Comparison of ENCODE assay signal across 8 cellular contexts in the genomic region with DNA sequence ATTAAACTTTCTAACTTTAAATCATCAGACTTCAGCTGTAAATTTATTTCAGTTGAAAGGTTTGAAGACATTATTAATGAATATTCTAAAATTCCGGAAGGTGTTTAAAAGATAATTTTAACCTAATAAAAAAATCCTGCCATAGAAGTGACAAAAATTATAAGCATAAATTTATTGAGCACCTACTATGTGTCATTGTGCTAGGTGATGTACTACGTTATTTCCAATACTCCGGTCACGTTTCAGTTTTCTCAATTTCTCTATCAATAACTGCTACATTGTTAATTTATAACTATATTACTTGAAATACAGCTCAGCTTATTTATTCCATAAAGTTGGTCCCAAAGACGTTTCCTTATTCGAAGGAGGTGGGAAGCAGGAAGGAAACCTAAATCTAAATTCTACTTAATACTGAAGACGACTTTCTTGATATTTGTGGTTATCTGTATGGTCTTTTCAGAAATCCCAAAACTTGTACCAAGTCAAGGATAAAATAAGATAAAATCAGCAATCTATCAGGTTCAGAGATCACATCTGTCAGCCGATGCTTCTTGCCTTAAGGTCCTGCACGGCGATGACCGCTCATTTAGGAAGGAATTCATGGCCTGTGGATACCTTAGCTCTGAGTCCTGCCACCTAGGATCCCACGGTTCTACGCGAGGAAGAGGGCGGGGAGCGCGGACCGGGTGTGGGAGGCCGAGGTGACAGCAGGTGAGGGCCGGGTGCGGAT. TPM values are rescaled to one million over a fixed set of nuclear protein-coding genes. Genes with fewer than 3 reads are reported as not detected.
DNase-seq lines count a peak whose midpoint lies in the region; ATAC-seq and TF ChIP-seq lines count a peak whose summit lies in the region.

No MANE protein-coding gene starts in this region.

- no peak overlapping the region for H2BK120ac ChIP-seq in trophoblast cell (ENCODE audit: insufficient read depth, low read length, poor library complexity)

- intact Hi-C loops in activated B cell treated with CpG ODN at 0.5 μM for 24 hours (cut with micrococcal nuclease): loop anchor here (1.0 to 10.0 kb wide), 9 partner anchors 67 to 1057 kb away; a partner anchor contains a TSS

- H3K4ac ChIP-seq in trophoblast cell (ENCODE audit: low read depth, low read length): no peak overlapping the region

- DNase-seq in GM23248 (no peak), activated B cell treated with CpG ODN at 0.5 μM for 24 hours (no peak), epithelial cell of prostate (ENCODE audit: low read depth, low spot score) (no peak), trophoblast cell (peak; percentile 94 to 95), T1000 (lab: John Stamatoyannopoulos, UW) (no peak), NOMO-1 treated with DMSO at 0.1 percent for 48 hours (lab: John Stamatoyannopoulos, UW; ENCODE audit: unreplicated experiment) (no peak), NCI-H1092 (lab: John Stamatoyannopoulos, UW) (no peak)

- H3K27ac Mint-ChIP-seq in activated B cell treated with CpG ODN at 0.5 μM for 24 hours: peak overlapping the region; percentile 98

- H2AFZ ChIP-seq in GM23248: peak overlapping the region; percentile 78
- H2AFZ ChIP-seq in trophoblast cell (ENCODE audit: insufficient read depth, low read length, poor library complexity): peak overlapping the region; percentile 97

- no peak for TF ChIP-seq CTCF in activated B cell treated with CpG ODN at 0.5 μM for 24 hours (IDR thresholded peaks at IDR 0.05)

- no peaks in the 10 kb centered on the region for H3K27me3 Mint-ChIP-seq in activated B cell treated with CpG ODN at 0.5 μM for 24 hours

- CTCF ChIA-PET in activated B cell treated with CpG ODN at 0.5 μM for 24 hours (lab: Charles Lee): interaction anchor here (1.2 to 1.5 kb wide), 2 partner anchors 286 to 452 kb away, joined by 3 to 6 read pairs; a partner anchor contains a TSS

- H3K27me3 ChIP-seq in GM23248 (replicated peaks; ENCODE audit: insufficient read depth) (no peaks in the 10 kb centered on the region), trophoblast cell (ENCODE audit: insufficient read depth, low read length) (peaks cover 23% of the 10 kb centered on the region)

- H2BK12ac ChIP-seq in trophoblast cell (ENCODE audit: low read length): no peak overlapping the region

- POLR2A ChIA-PET in activated B cell treated with CpG ODN at 0.5 μM for 24 hours (lab: Charles Lee): interaction anchor here (0.6 to 4.1 kb wide), 12 partner anchors 11 to 1128 kb away, joined by 3 to 32 read pairs (median 5); a partner anchor contains a TSS

- H3K9me2 ChIP-seq in GM23248 (ENCODE audit: insufficient read depth): no peaks in the 10 kb centered on the region

- no peak overlapping the region for H2AK5ac ChIP-seq in trophoblast cell (ENCODE audit: low read length)

- H3K79me1 ChIP-seq in trophoblast cell (ENCODE audit: low read length): peaks cover 5% of the 10 kb centered on the region

- no peak overlapping the region for H2BK5ac ChIP-seq in trophoblast cell (ENCODE audit: low read depth, low read length, poor library complexity)

- peak overlapping the region; percentile 77 for H3K18ac ChIP-seq in trophoblast cell (ENCODE audit: low read length)

- no peak overlapping the region for H4K12ac ChIP-seq in trophoblast cell (ENCODE audit: low read depth, low read length)

- H3K4me1 Mint-ChIP-seq in activated B cell treated with CpG ODN at 0.5 μM for 24 hours: peaks cover 34% of the 10 kb centered on the region

- ATAC-seq in activated B cell treated with CpG ODN at 0.5 μM for 24 hours (ENCODE audit: low read depth): no peak
- ATAC-seq in GM21825 (IDR thresholded peaks at IDR 0.05; ENCODE audit: unreplicated experiment): no peak

- H3K79me2 ChIP-seq in GM23248 (ENCODE audit: insufficient read depth): peaks cover 69% of the 10 kb centered on the region
- H3K79me2 ChIP-seq in trophoblast cell (ENCODE audit: control insufficient read depth, insufficient read depth, low read length, poor library complexity): peaks cover 5% of the 10 kb centered on the region

- peak overlapping the region; percentile 72 for H3K27ac ChIP-seq in GM23248
- H3K27ac ChIP-seq in epithelial cell of prostate: peak overlapping the region; percentile 96
- H3K27ac ChIP-seq in trophoblast cell (ENCODE audit: low read depth, low read length): no peak overlapping the region

- H3K4me1 ChIP-seq in GM23248 (ENCODE audit: insufficient read depth) (peaks cover 51% of the 10 kb centered on the region), trophoblast cell (ENCODE audit: control insufficient read depth in 1 of 2, insufficient read depth in 2 of 2, low read length in 2 of 2) (peaks cover 7% of the 10 kb centered on the region in 2 experiments)

- H3K4me3 ChIP-seq in GM23248: peak overlapping the region; percentile 92
- peak overlapping the region; percentile 82 for H3K4me3 ChIP-seq in trophoblast cell (ENCODE audit: low read depth, low read length)

- peak overlapping the region; percentile 75 for H3K4me2 ChIP-seq in GM23248 (ENCODE audit: unreplicated experiment)
- H3K4me2 ChIP-seq in trophoblast cell (ENCODE audit: low read length): peak overlapping the region; percentile 82

- H3K36me3 ChIP-seq in GM23248 (ENCODE audit: low read depth) (no peaks in the 10 kb centered on the region), trophoblast cell (ENCODE audit: control insufficient read depth in 1 of 2, insufficient read depth in 2 of 2, low read length in 2 of 2) (no peaks in the 10 kb centered on the region)

- H3K4me3 Mint-ChIP-seq in activated B cell treated with CpG ODN at 0.5 μM for 24 hours: peak overlapping the region; percentile 96

- in situ Hi-C loops in GM23248 (cut with MboI): no loop called here

- peaks cover 3% of the 10 kb centered on the region; the same call in 1 of the 2 replicates for H4K20me1 ChIP-seq in GM23248 (ENCODE audit: insufficient read depth)

- 44 to 52% methylated on average over 21 of the region's 21 CpGs for WGBS in GM23248 (ENCODE audit: low coverage in 1 of 2, low lambda C conversion rate in 2 of 2, missing lambda C conversion rate in 2 of 2), 2 experiments
- WGBS in trophoblast cell (ENCODE audit: extremely low coverage, insufficient coverage, insufficient read length): no CpG with 5 or more reads among the region's 21 CpGs

- no peaks in the 10 kb centered on the region for H3K9me3 ChIP-seq in GM23248 (ENCODE audit: low read depth)
- peaks cover 1% of the 10 kb centered on the region for H3K9me3 ChIP-seq in trophoblast cell (ENCODE audit: insufficient read depth, low read depth, low read length)

- H3K36me3 Mint-ChIP-seq in activated B cell treated with CpG ODN at 0.5 μM for 24 hours (ENCODE audit: low read depth): peaks cover 16% of the 10 kb centered on the region

- no peak overlapping the region for H3K14ac ChIP-seq in trophoblast cell (ENCODE audit: low read length)

- peak overlapping the region; percentile 82 for H3K9ac ChIP-seq in GM23248
- H3K9ac ChIP-seq in trophoblast cell (ENCODE audit: low read length): no peak overlapping the region

- no peaks in the 10 kb centered on the region for H3K9me3 Mint-ChIP-seq in activated B cell treated with CpG ODN at 0.5 μM for 24 hours

- peaks cover 57% of the 10 kb centered on the region for H3F3A ChIP-seq in GM23248 (ENCODE audit: insufficient read depth)

- peak overlapping the region; percentile 97 for H4K8ac ChIP-seq in trophoblast cell (ENCODE audit: low read depth, low read length)

- no peak overlapping the region for H4K91ac ChIP-seq in trophoblast cell (ENCODE audit: low read depth, low read length)

- no peak overlapping the region for H3K23ac ChIP-seq in trophoblast cell (ENCODE audit: low read length)

RNA-seq across cellular contexts. Expression of a gene that starts 1.2 kb away (rescaled TPM):
- 50.0 and 69.8 TPM in 2 replicates for total RNA-seq in GM23248 (2014; rRNA removed; shearing (Covaris generic))
- 62.0 and 65.8 TPM in 2 replicates for polyA plus RNA-seq in GM23248 (2016; fragmentation: Nextera tagmentation; extraction: Ambion mirVana)
- total RNA-seq in activated B cell treated with CpG ODN at 0.5 μM for 24 hours: 38.4 and 43.0 TPM in 2 replicates
- polyA plus RNA-seq in trophoblast cell (2013): 0.41 and 0.49 TPM in 2 replicates

Comparison
In these comparisons a context has a peak if more than half of its experiments do, and no peak if none do; other contexts are left out.
1. DNase-seq: peak in trophoblast cell (2 of 2); none in GM23248 (single experiment), activated B cell treated with CpG ODN at 0.5 μM for 24 hours (single experiment), epithelial cell of prostate (single experiment), T1000 (single experiment), NOMO-1 treated with DMSO at 0.1 percent for 48 hours (single experiment) and NCI-H1092 (single experiment).